ENCODE assay signal across 16 cellular contexts in genomic region chr4:71389149-71389840, GRCh38. TPM values are rescaled to one million over a fixed set of nuclear protein-coding genes. Genes with fewer than 3 reads are reported as not detected.
A peak's percentile ranks its signal among the peaks of the same experiment; 100 is the strongest.
DNase-seq lines count a peak whose midpoint lies in the region; ATAC-seq, FAIRE-seq and TF ChIP-seq lines count a peak whose summit lies in the region.
"Had no signal": no experiment of that assay in that cellular context is flagged by ENCODE, and none has a peak within 500 bp of the region (broad histone marks: within the 10 kb centered on the region; RNA-seq: fewer than 3 reads in every experiment).

No MANE protein-coding gene starts in this region.

- H3K27me3 ChIP-seq in liver (ENCODE audit: control insufficient read depth in 4 of 4, insufficient read depth in 4 of 4, low read length in 3 of 4), result no peaks in the 10 kb centered on the region
- H3K27me3 ChIP-seq in HepG2 (ENCODE audit: control insufficient read depth in 1 of 2, insufficient read depth in 2 of 2, low read length in 2 of 2), result no peaks in the 10 kb centered on the region
- H3K27me3 ChIP-seq: left lung had no signal

- H3K4me1 ChIP-seq in liver (ENCODE audit: control insufficient read depth in 4 of 4, insufficient read depth in 4 of 4, low read length in 3 of 4) (peaks cover 2 to 21% (median 13%) of the 10 kb centered on the region in 4 donors), HepG2 (ENCODE audit: insufficient read depth, low read length) (no peaks in the 10 kb centered on the region)
- H3K4me1 ChIP-seq: left lung had no signal

- no peak for TF ChIP-seq EP300 in HepG2 (IDR thresholded peaks at IDR 0.05; ENCODE audit: low read depth in 2 of 2, low read length in 2 of 2)
- no peak for TF ChIP-seq EP300 in HepG2 (CRISPR knock-in tag; IDR thresholded peaks at IDR 0.05; ENCODE audit: borderline replicate concordance)

- in situ Hi-C loops in HepG2 (cut with HindIII; ENCODE audit: extremely low pct_ligation_motif_present, low pct_unique_long_range_greater_than_20kb), result no loop called here

- no peak overlapping the region for H3K4me3 ChIP-seq in liver (ENCODE audit: low read depth in 1 of 3, low read length in 3 of 3)
- no peak overlapping the region for H3K4me3 ChIP-seq in HepG2 (replicated peaks in 1 of 3; ENCODE audit: insufficient read depth in 1 of 3, low read depth in 2 of 3, low read length in 3 of 3)
- H3K4me3 ChIP-seq: left lung had no signal

- H3K9ac ChIP-seq in liver (ENCODE audit: low read depth in 1 of 2, low read length in 2 of 2), result no peak overlapping the region
- H3K9ac ChIP-seq in HepG2 (ENCODE audit: insufficient read depth, low read depth, low read length), result no peak overlapping the region

- no peak overlapping the region for H3K4me3 Mint-ChIP-seq in chondrocyte (ENCODE audit: unreplicated experiment)
- H3K4me3 Mint-ChIP-seq in T-cell, result no peak overlapping the region
- H3K4me3 Mint-ChIP-seq: activated naive CD4-positive, alpha-beta T cell treated with anti-CD3 and anti-CD28 coated beads, Interleukin-2, amount 50 U/mL, for 24 hours; neural crest cell had no signal

- H3K36me3 Mint-ChIP-seq in chondrocyte (ENCODE audit: low read depth) (peaks cover 3% of the 10 kb centered on the region), T-cell (no peaks in the 10 kb centered on the region)
- H3K36me3 Mint-ChIP-seq: activated naive CD4-positive, alpha-beta T cell treated with anti-CD3 and anti-CD28 coated beads, Interleukin-2, amount 50 U/mL, for 24 hours had no signal

- no peak for DNase-seq in HepG2 (ENCODE audit: low spot score)
- DNase-seq in chondrocyte (ENCODE audit: low spot score), result no peak
- peak; percentile 21 for DNase-seq in mucosa of gallbladder (ENCODE audit: low spot score)
- DNase-seq in germinal center (ENCODE audit: low spot score), result no peak
- DNase-seq in T-cell, result no peak
- DNase-seq in hepatic stellate cell (ENCODE audit: low spot score), result no peak
- DNase-seq: activated CD4-positive, CD25-positive, alpha-beta regulatory T cell; left lung; NCI-H1105; NCI-H510A had no signal

- no peaks in the 10 kb centered on the region for H3K36me3 ChIP-seq in liver (ENCODE audit: control insufficient read depth in 4 of 4, insufficient read depth in 3 of 4, low read depth in 1 of 4, low read length in 3 of 4)
- H3K36me3 ChIP-seq in HepG2 (replicated peaks in 1 of 2; ENCODE audit: control insufficient read depth in 1 of 2, insufficient read depth in 2 of 2, low read length in 2 of 2), result no peaks in the 10 kb centered on the region
- H3K36me3 ChIP-seq: left lung had no signal

- H3K9me3 Mint-ChIP-seq in chondrocyte (ENCODE audit: low read depth) (no peaks in the 10 kb centered on the region), T-cell (no peaks in the 10 kb centered on the region)
- H3K9me3 Mint-ChIP-seq: activated naive CD4-positive, alpha-beta T cell treated with anti-CD3 and anti-CD28 coated beads, Interleukin-2, amount 50 U/mL, for 24 hours; neural crest cell had no signal

- H3K4me1 Mint-ChIP-seq in chondrocyte (ENCODE audit: low read depth) (peaks cover 5% of the 10 kb centered on the region), T-cell (no peaks in the 10 kb centered on the region)
- H3K4me1 Mint-ChIP-seq: activated naive CD4-positive, alpha-beta T cell treated with anti-CD3 and anti-CD28 coated beads, Interleukin-2, amount 50 U/mL, for 24 hours; neural crest cell had no signal

- TF ChIP-seq POLR2A in HepG2 (IDR thresholded peaks at IDR 0.05; ENCODE audit: insufficient read depth in 1 of 2, low read depth in 2 of 2, low read length in 2 of 2), result no peak

- intact Hi-C loops in HepG2 (cut with micrococcal nuclease; ENCODE audit: unreplicated experiment), result no loop called here

- no peak for FAIRE-seq in HepG2 (lab: Jason Lieb, UNC)
- FAIRE-seq: endothelial cell of umbilical vein had no signal

- BruUV-seq in HepG2 (replicated peaks; lab: Mats Ljungman, UMichigan), result no TSS peak

- H3K4me2 ChIP-seq in HepG2 (ENCODE audit: low read depth, low read length), result no peak overlapping the region

- WGBS in liver, result 52% methylated on average over 2 of the region's 2 CpGs
- WGBS in HepG2 (ENCODE audit: low lambda C conversion rate), result 3% methylated on average over 2 of the region's 2 CpGs

- peaks cover 12% of the 10 kb centered on the region for H3K27me3 Mint-ChIP-seq in chondrocyte (ENCODE audit: low read depth)
- peaks cover 10 to 25% of the 10 kb centered on the region in 2 donors for H3K27me3 Mint-ChIP-seq in T-cell

- TF ChIP-seq CTCF in liver (IDR thresholded peaks at IDR 0.05; ENCODE audit: low read depth, low read length, missing input control) (no peak), HepG2 (CRISPR knock-in tag; IDR thresholded peaks at IDR 0.05) (no peak), chondrocyte (IDR thresholded peaks at IDR 0.05) (no peak)

- H3K79me2 ChIP-seq in HepG2 (ENCODE audit: insufficient read depth, low read length), result no peaks in the 10 kb centered on the region

- ATAC-seq in HepG2, result no peak
- ATAC-seq in HG03139 (IDR thresholded peaks at IDR 0.05; ENCODE audit: unreplicated experiment), result no peak
- no peak for ATAC-seq in T-cell (replicated peaks in 1 of 4)
- ATAC-seq: left lung, Panc1 had no signal

- POLR2A ChIA-PET in HepG2 (lab: Yijun Ruan, JAX), result no interaction called here
- POLR2A ChIA-PET in T-cell (lab: Charles Lee), result no interaction called here

- TF ChIP-seq RAD21 in liver (IDR thresholded peaks at IDR 0.05) (no peak), HepG2 (CRISPR knock-in tag; IDR thresholded peaks at IDR 0.05) (no peak)

- no peaks in the 10 kb centered on the region for H3K9me3 ChIP-seq in liver (ENCODE audit: control insufficient read depth in 4 of 4, low read length in 3 of 4)
- no peaks in the 10 kb centered on the region for H3K9me3 ChIP-seq in HepG2 (ENCODE audit: low read length)
- H3K9me3 ChIP-seq: left lung had no signal

- H3K27ac Mint-ChIP-seq in chondrocyte (ENCODE audit: unreplicated experiment), result peak overlapping the region; percentile 76
- no peak overlapping the region for H3K27ac Mint-ChIP-seq in T-cell
- H3K27ac Mint-ChIP-seq: activated naive CD4-positive, alpha-beta T cell treated with anti-CD3 and anti-CD28 coated beads, Interleukin-2, amount 50 U/mL, for 24 hours had no signal

- H4K20me1 ChIP-seq in HepG2 (ENCODE audit: insufficient read depth, low read length), result no peaks in the 10 kb centered on the region

- no peak overlapping the region for H2AFZ ChIP-seq in HepG2 (ENCODE audit: low read length)

- no peak overlapping the region for H3K27ac ChIP-seq in liver (ENCODE audit: low read depth in 1 of 2, low read length in 2 of 2)
- H3K27ac ChIP-seq in HepG2 (ENCODE audit: extremely low read length, insufficient read depth, low read length), result no peak overlapping the region
- H3K27ac ChIP-seq: left lung had no signal

- CTCF ChIA-PET in HepG2 (lab: Yijun Ruan, JAX; ENCODE audit: low intra/inter-chr PET ratio, low total read pairs), result no interaction called here
- CTCF ChIA-PET in T-cell (lab: Charles Lee), result no interaction called here

TF ChIP-seq in liver, 16 proteins besides CTCF, POLR2A, EP300 and RAD21 (continues in another document):
- TF ChIP-seq HNF4A (conservative IDR thresholded peaks at IDR 0.05), result peak; percentile 32 to 47
- TF ChIP-seq RXRA (IDR thresholded peaks at IDR 0.05), result no peak
- peak; percentile 27 for TF ChIP-seq YY1 (IDR thresholded peaks at IDR 0.05)

TF ChIP-seq in HepG2, 621 proteins besides CTCF, POLR2A, EP300 and RAD21 (continues in another document):
- no peak for TF ChIP-seq ZNF431 (CRISPR knock-in tag; IDR thresholded peaks at IDR 0.05; ENCODE audit: borderline replicate concordance, low read depth)
- no peak for TF ChIP-seq HDAC6 (IDR thresholded peaks at IDR 0.05; ENCODE audit: low read depth, low read length)

RNA-seq across cellular contexts. Expression of gene SLC4A4, which starts 50.5 kb away (rescaled TPM):
- 10 to 100 TPM in 1 of 2 donors, 1 to 10 TPM in 1; 3.0 to 36.7 TPM for total RNA-seq in liver
- polyA plus RNA-seq in liver, result 10 to 100 TPM in 1 of 2 donors, 1 to 10 TPM in 1; 5.8 to 10.7 TPM
- total RNA-seq in HepG2 (2016; rRNA removed; fragmentation: Illumina TruSeq; extraction: Trizol), result not detected in 2 replicates
- not detected in 2 replicates for total RNA-seq in HepG2 (2016; cell fraction: cytosol; rRNA removed; fragmentation: Illumina TruSeq; extraction: Trizol; ENCODE audit: low read depth)
- total RNA-seq in HepG2 (2016; cell fraction: insoluble cytoplasmic fraction; rRNA removed; fragmentation: Illumina TruSeq; extraction: Trizol), result 0.02 and 0.03 TPM in 2 replicates
- total RNA-seq in HepG2 (2016; cell fraction: membrane; rRNA removed; fragmentation: Illumina TruSeq; extraction: Trizol), result not detected in 2 replicates
- not detected in 2 replicates for total RNA-seq in HepG2 (2016; cell fraction: nucleus; rRNA removed; fragmentation: Illumina TruSeq; extraction: Trizol)
- polyA plus RNA-seq in HepG2 (2011; rRNA removed), result 0.01 TPM in 1 of 2 replicates, not detected in the other
- polyA plus RNA-seq in HepG2 (2011; cell fraction: cytosol; rRNA removed), result under 0.01 and 0.01 TPM in 2 replicates
- not detected in 2 replicates for polyA plus RNA-seq in HepG2 (2011; cell fraction: nucleus; rRNA removed)
- not detected in 2 replicates for polyA plus RNA-seq in HepG2 (2012)
- not detected in 2 replicates for polyA plus RNA-seq in HepG2 (2016; cell fraction: cytosol; fragmentation: Illumina TruSeq; extraction: Trizol; ENCODE audit: low read depth)
- polyA plus RNA-seq in HepG2 (2016; cell fraction: insoluble cytoplasmic fraction; fragmentation: Illumina TruSeq; extraction: Trizol; ENCODE audit: low read depth), result not detected in 2 replicates
- polyA plus RNA-seq in HepG2 (2016; cell fraction: membrane; fragmentation: Illumina TruSeq; extraction: Trizol; ENCODE audit: low read depth), result not detected in 2 replicates
- not detected in 2 replicates for polyA plus RNA-seq in HepG2 (2016; cell fraction: nucleus; fragmentation: Illumina TruSeq; extraction: Trizol; ENCODE audit: insufficient read depth, low read depth)
- polyA minus RNA-seq in HepG2 (2011; rRNA and poly(A)+ RNA removed; ENCODE audit: low replicate concordance), result not detected in 2 replicates
- polyA minus RNA-seq in HepG2 (2011; cell fraction: cytosol; rRNA and poly(A)+ RNA removed), result not detected in 2 replicates
- not detected in 2 replicates for polyA minus RNA-seq in HepG2 (2011; cell fraction: nucleus; rRNA and poly(A)+ RNA removed)
- 12.8 to 21.9 TPM (median 14.8 TPM) in 3 replicates for total RNA-seq in chondrocyte
- 225 TPM for total RNA-seq in mucosa of gallbladder
- total RNA-seq in T-cell, result 1 to 10 TPM in 3 of 5 donors, under 1 TPM in 2; 0.76 to 3.2 (median 1.5) TPM
- total RNA-seq: endothelial cell of umbilical vein had no signal
- polyA plus RNA-seq: endothelial cell of umbilical vein had no signal
